ENCODE assay signal across 24 cellular contexts in genomic region chr9:107756091-107756490, GRCh38.
"Had no signal": no experiment of that assay in that cellular context is flagged by ENCODE, and none has a peak within 500 bp of the region (broad histone marks: within the 10 kb centered on the region; RNA-seq: fewer than 3 reads in every experiment).

No MANE protein-coding gene starts in this region.

- H3K9me3 ChIP-seq: SK-N-SH had no signal

- DNase-seq: activated CD4-positive, alpha-beta memory T cell treated with anti-CD3 and anti-CD28 coated beads, Interleukin-2, amount 10 ng/mL, durations not matched to agents 7 days and 5 days; activated CD4-positive, alpha-beta T cell treated with anti-CD3 and anti-CD28 coated beads for 36 hours; activated CD4-positive, alpha-beta T cell treated with anti-CD3 and anti-CD28 coated beads, Interleukin-2, amount 50 U/mL, for 1 hour; activated gamma-delta T cell; activated naive CD4-positive, alpha-beta T cell treated with anti-CD3 and anti-CD28 coated beads, Interleukin-2, amount 10 ng/mL, durations not matched to agents 7 days and 5 days; activated naive CD8-positive, alpha-beta T cell treated with anti-CD3 and anti-CD28 coated beads for 36 hours; activated T-cell treated with anti-CD3 and anti-CD28 coated beads for 4 hours; activated T-cell treated with anti-CD3 and anti-CD28 coated beads, Interleukin-2, amount 50 U/mL, for 48 hours; anterior cingulate cortex; central memory CD4-positive, alpha-beta T cell; MM.1S; NCI-H1105; NCI-H1436; NCI-H187; NCI-H2081; NCI-H510A treated with DMSO at 0.1 percent for 48 hours; NCI-H69; NK-92 treated with Interleukin-12 subunit alpha and Interleukin-12 subunit beta, amount 100 ng/mL, for 24 hours; OCI-M1; SIG-M5; SK-N-SH; T-helper 1 cell; WERI-Rb-1 had no signal

- H3K36me3 ChIP-seq: WERI-Rb-1 had no signal

- H3K9ac ChIP-seq: SK-N-SH had no signal

- ATAC-seq: activated CD4-positive, alpha-beta T cell treated with anti-CD3 and anti-CD28 coated beads for 36 hours; activated T-helper 17 cell treated with anti-CD3 and anti-CD28 coated beads, Interleukin-2, amount 50 U/mL, for 72 hours had no signal

- H3K27ac ChIP-seq: WERI-Rb-1 had no signal

- H3K9me2 ChIP-seq: SK-N-SH had no signal
